Comparison of ENCODE assay signal across 8 cellular contexts in genomic region chr6:30907758-30908591, GRCh38. TPM values are rescaled to one million over a fixed set of nuclear protein-coding genes. Genes with fewer than 3 reads are reported as not detected.
A peak's percentile ranks its signal among the peaks of the same experiment; 100 is the strongest.
DNase-seq lines count a peak whose midpoint lies in the region; ATAC-seq and TF ChIP-seq lines count a peak whose summit lies in the region.

GTF2H4 (plus strand) TSS chr6:30908207.

- H3K36me3 ChIP-seq in cardiac muscle cell (peaks cover 9% of the 10 kb centered on the region), trophoblast cell (ENCODE audit: control insufficient read depth in 1 of 2, insufficient read depth in 2 of 2, low read length in 2 of 2) (peaks cover 23 to 24% of the 10 kb centered on the region in 2 experiments)

- H4K8ac ChIP-seq in trophoblast cell (ENCODE audit: low read depth, low read length), result peak within 1 kb of the TSS; percentile 73

- peak within 1 kb of the TSS; percentile 67 for H3K4me3 ChIP-seq in GM12875 (ENCODE audit: low read depth, low read length)
- peak within 1 kb of the TSS; percentile 98 for H3K4me3 ChIP-seq in cardiac muscle cell
- peak within 1 kb of the TSS; percentile 78 for H3K4me3 ChIP-seq in trophoblast cell (ENCODE audit: low read depth, low read length)

- H3K4ac ChIP-seq in trophoblast cell (ENCODE audit: low read depth, low read length), result peak within 1 kb of the TSS; percentile 35

- H3K27me3 Mint-ChIP-seq in T-cell (no peaks in the 10 kb centered on the region), type B pancreatic cell (no peaks in the 10 kb centered on the region)

- peaks cover 4% of the 10 kb centered on the region for H3K79me2 ChIP-seq in trophoblast cell (ENCODE audit: control insufficient read depth, insufficient read depth, low read length, poor library complexity)

- H3K4me2 ChIP-seq in trophoblast cell (ENCODE audit: low read length), result peak within 1 kb of the TSS; percentile 70

- peak within 1 kb of the TSS; percentile 23 for H2BK5ac ChIP-seq in trophoblast cell (ENCODE audit: low read depth, low read length, poor library complexity)

- H3K27me3 ChIP-seq in cardiac muscle cell, result no peaks in the 10 kb centered on the region
- H3K27me3 ChIP-seq in trophoblast cell (ENCODE audit: insufficient read depth, low read length), result no peaks in the 10 kb centered on the region

- CTCF ChIA-PET in T-cell (lab: Charles Lee), result interaction anchor here in 1 of 2 donors (1.0 kb wide), 2 partner anchors 28 to 229 kb away, joined by 3 to 4 read pairs; no protein-coding TSS in a partner anchor

- H2BK12ac ChIP-seq in trophoblast cell (ENCODE audit: low read length), result no peak within 1 kb of the TSS

- H4K91ac ChIP-seq in trophoblast cell (ENCODE audit: low read depth, low read length), result peak within 1 kb of the TSS; percentile 49

- H2AK5ac ChIP-seq in trophoblast cell (ENCODE audit: low read length), result peak within 1 kb of the TSS; percentile 49

- peak within 1 kb of the TSS; percentile 56 for H3K14ac ChIP-seq in trophoblast cell (ENCODE audit: low read length)

- H3K9ac ChIP-seq in trophoblast cell (ENCODE audit: low read length), result peak within 1 kb of the TSS; percentile 80

- DNase-seq in NCI-H1436 treated with DMSO at 0.1 percent for 48 hours (lab: John Stamatoyannopoulos, UW), result peak; percentile 88
- DNase-seq in T-cell, result peak; percentile 84 to 97 (median 93)
- DNase-seq in cardiac muscle cell (ENCODE audit: low read depth in 1 of 2, low spot score in 1 of 2), result peak; percentile 98 to 99
- peak; percentile 99 to 100 for DNase-seq in trophoblast cell
- peak; percentile 92 for DNase-seq in type B pancreatic cell (ENCODE audit: extremely low spot score, unreplicated experiment)

- H3K9me3 Mint-ChIP-seq in T-cell (no peaks in the 10 kb centered on the region), type B pancreatic cell (no peaks in the 10 kb centered on the region)

- WGBS in adipose tissue, 3 donors, result 0 to 1% (median 1%) methylated on average over 49 of the region's 49 CpGs
- WGBS in trophoblast cell (ENCODE audit: extremely low coverage, insufficient coverage, insufficient read length), result no CpG with 5 or more reads among the region's 49 CpGs

- peak within 1 kb of the TSS; percentile 48 for H3K18ac ChIP-seq in trophoblast cell (ENCODE audit: low read length)

- H3K27ac Mint-ChIP-seq in T-cell (peak within 1 kb of the TSS; percentile 80 to 87), type B pancreatic cell (peak within 1 kb of the TSS; percentile 84)

- no peak within 1 kb of the TSS for H3K23ac ChIP-seq in trophoblast cell (ENCODE audit: low read length)

- ATAC-seq in HG02840 (IDR thresholded peaks at IDR 0.05; ENCODE audit: low FRiP score, unreplicated experiment) (peak; percentile 90), T-cell (replicated peaks in 1 of 4) (peak; percentile 98 to 100 (median 98))

- H3K27ac ChIP-seq in adipose tissue (ENCODE audit: low read depth, low read length), result no peak within 1 kb of the TSS
- no peak within 1 kb of the TSS for H3K27ac ChIP-seq in cardiac muscle cell
- no peak within 1 kb of the TSS for H3K27ac ChIP-seq in trophoblast cell (ENCODE audit: low read depth, low read length)

- H2BK120ac ChIP-seq in trophoblast cell (ENCODE audit: insufficient read depth, low read length, poor library complexity), result no peak within 1 kb of the TSS

- TF ChIP-seq CTCF in GM12875 (IDR thresholded peaks at IDR 0.05; ENCODE audit: borderline replicate concordance, insufficient read depth, low read depth, low read length) (no peak), cardiac muscle cell (IDR thresholded peaks at IDR 0.05; ENCODE audit: low read depth, low read length) (no peak), type B pancreatic cell (conservative IDR thresholded peaks at IDR 0.05) (peak; percentile 26)

- peaks cover 5% of the 10 kb centered on the region for H3K4me1 ChIP-seq in cardiac muscle cell (ENCODE audit: low read depth)
- H3K4me1 ChIP-seq in trophoblast cell (ENCODE audit: control insufficient read depth in 1 of 2, insufficient read depth in 2 of 2, low read length in 2 of 2), result peaks cover 4% of the 10 kb centered on the region in 2 experiments

- H3K79me1 ChIP-seq in trophoblast cell (ENCODE audit: low read length), result peaks cover 2% of the 10 kb centered on the region

- POLR2A ChIA-PET in T-cell (lab: Charles Lee), result interaction anchor here (0.6 to 1.1 kb wide), 3 partner anchors 293 to 899 kb away, joined by 3 to 9 read pairs (median 3); partner anchors contain the start of gene PPP1R11 (in 1 of the 2)

- peak within 1 kb of the TSS; percentile 57 for H4K12ac ChIP-seq in trophoblast cell (ENCODE audit: low read depth, low read length)

- H3K9me3 ChIP-seq in cardiac muscle cell (ENCODE audit: low read depth) (no peaks in the 10 kb centered on the region), trophoblast cell (ENCODE audit: insufficient read depth, low read depth, low read length) (no peaks in the 10 kb centered on the region)

- H2AFZ ChIP-seq in trophoblast cell (ENCODE audit: insufficient read depth, low read length, poor library complexity), result peak within 1 kb of the TSS; percentile 41

- H3K4me3 Mint-ChIP-seq in T-cell (peak within 1 kb of the TSS; percentile 99 to 100 (median 99)), type B pancreatic cell (peak within 1 kb of the TSS; percentile 99)

- H3K36me3 Mint-ChIP-seq in T-cell (peaks cover 18% of the 10 kb centered on the region), type B pancreatic cell (peaks cover 13% of the 10 kb centered on the region)

- H3K4me1 Mint-ChIP-seq in T-cell, result peaks cover 17 to 26% (median 24%) of the 10 kb centered on the region in 3 donors
- peaks cover 18% of the 10 kb centered on the region for H3K4me1 Mint-ChIP-seq in type B pancreatic cell (ENCODE audit: unreplicated experiment)

RNA-seq across cellular contexts. Expression of gene GTF2H4, which starts in this region (rescaled TPM):
- total RNA-seq in T-cell (10 to 100 TPM; 15.5 to 39.2 (median 33.3) TPM), cardiac muscle cell (24.0 and 25.8 TPM in 2 replicates), type B pancreatic cell (ENCODE audit: low replicate concordance) (40.8 and 78.7 TPM in 2 replicates)
- polyA plus RNA-seq in adipose tissue (10 to 100 TPM; 15.5 to 35.9 (median 16.5) TPM), cardiac muscle cell (18.0 and 20.7 TPM in 2 replicates)
- polyA plus RNA-seq in trophoblast cell (2013), result 38.3 and 38.5 TPM in 2 replicates
